Comparison of ENCODE assay signal across 13 cellular contexts in the genomic region with DNA sequence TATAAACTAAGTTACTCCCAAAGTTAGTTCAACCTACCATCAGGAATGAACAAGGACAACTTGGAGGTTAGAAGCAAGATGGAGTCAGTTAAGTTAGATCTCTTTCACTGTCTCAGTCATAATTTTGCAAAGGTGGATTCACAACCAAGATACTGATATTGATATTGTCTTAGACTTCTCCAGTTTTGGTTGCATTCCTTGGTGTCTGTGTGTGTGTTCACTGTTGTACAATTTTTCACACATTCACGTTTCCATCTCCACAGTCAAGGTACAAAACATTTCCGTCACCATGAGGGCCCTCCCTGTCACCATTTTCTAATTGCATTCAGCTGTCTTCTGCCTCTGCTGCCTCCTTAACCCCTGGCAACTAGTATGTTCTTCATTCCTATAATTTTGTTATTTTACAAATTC.
"Had no signal": no experiment of that assay in that cellular context is flagged by ENCODE, and none has a peak within 500 bp of the region (broad histone marks: within the 10 kb centered on the region; RNA-seq: fewer than 3 reads in every experiment).

No MANE protein-coding gene starts in this region.

- H3K27me3 ChIP-seq: dorsolateral prefrontal cortex, sigmoid colon, suprapubic skin had no signal

- H3K4me1 ChIP-seq: sigmoid colon, suprapubic skin had no signal

- H3K9me3 ChIP-seq: sigmoid colon, suprapubic skin had no signal

- H3K4me3 Mint-ChIP-seq: activated naive CD4-positive, alpha-beta T cell treated with anti-CD3 and anti-CD28 coated beads, Interleukin-2, amount 50 U/mL, for 24 hours; naive B cell had no signal

- H3K4me3 ChIP-seq: dorsolateral prefrontal cortex, sigmoid colon, SK-N-MC, suprapubic skin had no signal

- H3K36me3 ChIP-seq: sigmoid colon, suprapubic skin had no signal

- H3K4me1 Mint-ChIP-seq: activated naive CD4-positive, alpha-beta T cell treated with anti-CD3 and anti-CD28 coated beads, Interleukin-2, amount 50 U/mL, for 24 hours; naive B cell had no signal

- H3K27ac ChIP-seq: dorsolateral prefrontal cortex, sigmoid colon, SK-N-MC, suprapubic skin had no signal

- H3K9me3 Mint-ChIP-seq: activated naive CD4-positive, alpha-beta T cell treated with anti-CD3 and anti-CD28 coated beads, Interleukin-2, amount 50 U/mL, for 24 hours had no signal

- H3K36me3 Mint-ChIP-seq: activated naive CD4-positive, alpha-beta T cell treated with anti-CD3 and anti-CD28 coated beads, Interleukin-2, amount 50 U/mL, for 24 hours; naive B cell had no signal

- H3K27ac Mint-ChIP-seq: activated naive CD4-positive, alpha-beta T cell treated with anti-CD3 and anti-CD28 coated beads, Interleukin-2, amount 50 U/mL, for 24 hours; naive B cell had no signal

- DNase-seq: activated CD4-positive, alpha-beta T cell treated with anti-CD3 and anti-CD28 coated beads for 48 hours; amygdala; dorsolateral prefrontal cortex; foreskin melanocyte; head of caudate nucleus; kidney; naive B cell; sigmoid colon; stimulated activated CD4-positive, alpha-beta T cell treated with anti-CD3 and anti-CD28 coated beads, Interleukin-12 subunit alpha, Interleukin-12 subunit beta, amount 100 ng/mL, for 4 hours; stimulated activated naive CD4-positive, alpha-beta T cell had no signal
